Comparison of ENCODE assay signal across 8 cellular contexts in the genomic region with DNA sequence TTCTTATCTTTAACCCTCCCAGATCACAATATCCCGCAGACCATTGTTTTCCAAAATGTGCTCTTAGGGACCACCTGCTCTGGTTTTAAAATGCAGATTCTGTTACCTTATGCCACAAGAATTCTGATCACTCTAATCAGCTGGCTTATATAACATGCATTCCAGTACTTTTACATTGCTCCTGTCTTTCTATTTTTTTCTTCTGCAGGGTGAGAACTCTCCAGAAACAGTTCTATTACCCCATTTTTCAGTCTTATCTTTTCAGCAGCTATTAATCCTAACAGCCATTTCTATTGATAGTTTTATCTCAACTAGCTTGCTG. TPM values are rescaled to one million over a fixed set of nuclear protein-coding genes. Genes with fewer than 3 reads are reported as not detected.
A peak's percentile ranks its signal among the peaks of the same experiment; 100 is the strongest.
DNase-seq lines count a peak whose midpoint lies in the region; FAIRE-seq and TF ChIP-seq lines count a peak whose summit lies in the region.

No MANE protein-coding gene starts in this region.

- peaks cover 47% of the 10 kb centered on the region for H3K79me2 ChIP-seq in PC-9 (ENCODE audit: low read depth)
- H3K79me2 ChIP-seq in neural progenitor cell (ENCODE audit: low read depth) = peaks cover 77% of the 10 kb centered on the region

- CTCF ChIA-PET in PC-9 (lab: Charles Lee) = no interaction called here

- H4K20me1 ChIP-seq in BLaER1 (peaks cover 61% of the 10 kb centered on the region), PC-9 (ENCODE audit: insufficient read depth) (no peaks in the 10 kb centered on the region), neural progenitor cell (ENCODE audit: low read depth) (peaks cover 27% of the 10 kb centered on the region)

- peak overlapping the region; percentile 90 for H3K4me2 ChIP-seq in BLaER1
- H3K4me2 ChIP-seq in PC-9 = peak overlapping the region; percentile 27
- peak overlapping the region; percentile 87 for H3K4me2 ChIP-seq in neural progenitor cell

- H3K4me3 Mint-ChIP-seq in endodermal cell (peak overlapping the region; percentile 94), neural progenitor cell (peak overlapping the region; percentile 97)

- H3K9me3 Mint-ChIP-seq in endodermal cell (no peaks in the 10 kb centered on the region), neural progenitor cell (no peaks in the 10 kb centered on the region)

- peak overlapping the region; percentile 97 for H3K4me3 ChIP-seq in BLaER1
- H3K4me3 ChIP-seq in PC-9 = no peak overlapping the region
- H3K4me3 ChIP-seq in endodermal cell (ENCODE audit: low read length) = peak overlapping the region; percentile 99
- peak overlapping the region; percentile 100 for H3K4me3 ChIP-seq in neural progenitor cell

- H3K36me3 ChIP-seq in BLaER1 (peaks cover 16% of the 10 kb centered on the region), PC-9 (ENCODE audit: low read depth) (no peaks in the 10 kb centered on the region), endodermal cell (ENCODE audit: control insufficient read depth, insufficient read depth, low read length) (peaks cover 12% of the 10 kb centered on the region), neural progenitor cell (no peaks in the 10 kb centered on the region)

- H3K4me1 ChIP-seq in BLaER1 = peaks cover 42% of the 10 kb centered on the region
- H3K4me1 ChIP-seq in PC-9 (replicated peaks; ENCODE audit: insufficient read depth) = peaks cover 28% of the 10 kb centered on the region
- peaks cover 6% of the 10 kb centered on the region for H3K4me1 ChIP-seq in endodermal cell (ENCODE audit: control insufficient read depth, insufficient read depth, low read length)
- peaks cover 38% of the 10 kb centered on the region for H3K4me1 ChIP-seq in neural progenitor cell

- FAIRE-seq in GM12891 (lab: Jason Lieb, UNC) = no peak

- H3K9me3 ChIP-seq in BLaER1 = peaks cover 9% of the 10 kb centered on the region
- H3K9me3 ChIP-seq in PC-9 (ENCODE audit: insufficient read depth, low read depth) = no peaks in the 10 kb centered on the region
- no peaks in the 10 kb centered on the region for H3K9me3 ChIP-seq in endodermal cell (ENCODE audit: control insufficient read depth, low read length)
- no peaks in the 10 kb centered on the region for H3K9me3 ChIP-seq in neural progenitor cell (ENCODE audit: low read depth)

- peaks cover 31% of the 10 kb centered on the region for H3K4me1 Mint-ChIP-seq in endodermal cell
- peaks cover 41% of the 10 kb centered on the region for H3K4me1 Mint-ChIP-seq in neural progenitor cell

- TF ChIP-seq CTCF in PC-9 (conservative IDR thresholded peaks at IDR 0.05) = no peak
- no peak for TF ChIP-seq CTCF in endodermal cell (conservative IDR thresholded peaks at IDR 0.05)
- no peak for TF ChIP-seq CTCF in neural progenitor cell (IDR thresholded peaks at IDR 0.05)

- 0 to 20% methylated on average over 1 of the region's 1 CpG for WGBS in endodermal cell (ENCODE audit: insufficient coverage in 1 of 2, insufficient read length in 1 of 2), 2 experiments

- H3K27ac ChIP-seq in BLaER1 (no peak overlapping the region), PC-9 (no peak overlapping the region), endodermal cell (ENCODE audit: low read depth, low read length) (peak overlapping the region; percentile 4), neural progenitor cell (peak overlapping the region; percentile 26)

- no peak for TF ChIP-seq POLR2A in GM12891 (IDR thresholded peaks at IDR 0.05; ENCODE audit: low read depth, low read length)

- no peaks in the 10 kb centered on the region for H3K9me2 ChIP-seq in PC-9 (ENCODE audit: insufficient read depth)

- H3K9ac ChIP-seq in BLaER1 (peak overlapping the region; percentile 98; the same call in 1 of the 2 replicates), endodermal cell (ENCODE audit: extremely low read depth, low read length, poor library complexity, severe bottlenecking) (peak overlapping the region; percentile 55), neural progenitor cell (no peak overlapping the region)

- H2AFZ ChIP-seq in PC-9 (no peak overlapping the region), neural progenitor cell (replicated peaks) (no peak overlapping the region)

- BruUV-seq in PC-9 (replicated peaks; lab: Mats Ljungman, UMichigan) = no TSS peak

- intact Hi-C loops in PC-9 (cut with micrococcal nuclease; ENCODE audit: unreplicated experiment) = loop anchor here (1.0 to 10.0 kb wide), 4 partner anchors 67 to 129 kb away; a partner anchor contains a TSS

- H3K27ac Mint-ChIP-seq in endodermal cell = peak overlapping the region; percentile 90
- no peak overlapping the region for H3K27ac Mint-ChIP-seq in neural progenitor cell

- no peaks in the 10 kb centered on the region for H3K36me3 Mint-ChIP-seq in endodermal cell (ENCODE audit: low read depth)
- H3K36me3 Mint-ChIP-seq in neural progenitor cell = peaks cover 2% of the 10 kb centered on the region

- no peaks in the 10 kb centered on the region; the same call in 1 of the 2 replicates for H3F3A ChIP-seq in PC-9 (ENCODE audit: insufficient read depth, low read depth)
- H3F3A ChIP-seq in neural progenitor cell (ENCODE audit: low read depth) = peaks cover 11% of the 10 kb centered on the region

- peaks cover 11% of the 10 kb centered on the region for H3K27me3 Mint-ChIP-seq in endodermal cell (ENCODE audit: insufficient read depth)
- H3K27me3 Mint-ChIP-seq in neural progenitor cell (ENCODE audit: insufficient read depth, low read depth) = peaks cover 3% of the 10 kb centered on the region

- no peaks in the 10 kb centered on the region for H3K27me3 ChIP-seq in BLaER1
- H3K27me3 ChIP-seq in PC-9 (ENCODE audit: insufficient read depth, low read depth) = no peaks in the 10 kb centered on the region
- peaks cover 15% of the 10 kb centered on the region for H3K27me3 ChIP-seq in endodermal cell (ENCODE audit: control insufficient read depth, insufficient read depth, low read length, poor library complexity, severe bottlenecking)
- peaks cover 14% of the 10 kb centered on the region for H3K27me3 ChIP-seq in neural progenitor cell

- POLR2A ChIA-PET in PC-9 (lab: Charles Lee; ENCODE audit: unreplicated experiment) = interaction anchor here (0.6 to 0.8 kb wide), 2 partner anchors 56 to 141 kb away, joined by 3 to 5 read pairs; a partner anchor contains a TSS

- DNase-seq in PC-9 = no peak
- DNase-seq in endodermal cell = no peak
- no peak for DNase-seq in neural progenitor cell (ENCODE audit: low spot score)
- no peak for DNase-seq in GF-D8 (lab: John Stamatoyannopoulos, UW)
- DNase-seq in GM12891 (ENCODE audit: insufficient read length, low spot score) = no peak
- no peak for DNase-seq in stimulated activated naive CD4-positive, alpha-beta T cell (lab: John Stamatoyannopoulos, UW)
- DNase-seq in mucosa of gallbladder (ENCODE audit: low spot score) = no peak

TF ChIP-seq in GM12891, 5 proteins besides CTCF, POLR2A, EP300 and RAD21:
- TF ChIP-seq POU2F2 (IDR thresholded peaks at IDR 0.05; ENCODE audit: low read depth, low read length) (no peak), SPI1 (IDR thresholded peaks at IDR 0.05; ENCODE audit: low read depth, low read length) (no peak)

RNA-seq across cellular contexts. Expression of a gene that starts 2.8 kb away (rescaled TPM):
- total RNA-seq in PC-9 (2021) (136 and 155 TPM in 2 replicates), endodermal cell (100 to 1,000 TPM; 158 to 170 TPM), neural progenitor cell (ENCODE audit: low replicate concordance) (97.3 and 172 TPM in 2 replicates), mucosa of gallbladder (791 TPM)
- polyA plus RNA-seq in endodermal cell (2013, experiment 1 of 2) = 228 TPM
- polyA plus RNA-seq in endodermal cell (2013, experiment 2 of 2) = 214 TPM
- polyA plus RNA-seq in GM12891 (2012; ENCODE audit: low read depth, missing spikeins) = 12.3 TPM

Comparison
In these comparisons a context has a peak if more than half of its experiments do, and no peak if none do; other contexts are left out.
1. H3K27ac ChIP-seq: peak in endodermal cell (single experiment) and neural progenitor cell (single experiment); none in BLaER1 (single experiment) and PC-9 (single experiment).
2. H3K4me2 ChIP-seq: peak in every context shown above with its lines; median percentile 90 in BLaER1; 87 in neural progenitor cell; 27 in PC-9.